29 cellular contexts compared by ENCODE assay signal in the genomic region with DNA sequence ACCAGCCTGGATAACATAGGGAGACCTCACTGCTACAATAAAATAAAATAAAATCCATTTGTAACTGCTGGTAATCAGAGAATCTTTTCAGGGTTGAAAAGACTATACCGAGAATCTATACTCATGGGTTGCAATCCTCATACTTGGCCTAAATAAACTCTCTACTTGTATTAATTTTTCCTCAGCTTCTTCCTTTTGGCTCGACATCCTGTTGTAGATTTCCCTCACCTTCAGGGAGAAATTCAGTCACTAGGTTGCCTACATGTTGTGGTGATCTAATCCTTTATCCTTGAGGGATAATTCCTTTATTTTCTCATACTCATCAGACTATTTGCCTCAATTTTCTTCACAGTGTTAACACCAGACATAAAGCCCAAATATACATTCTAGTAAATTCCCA.
"Had no signal": no experiment of that assay in that cellular context is flagged by ENCODE, and none has a peak within 500 bp of the region (broad histone marks: within the 10 kb centered on the region; RNA-seq: fewer than 3 reads in every experiment).

No MANE protein-coding gene starts in this region.

- H3K27me3 Mint-ChIP-seq: stimulated activated memory B cell treated with anti-CD40 and anti-IgM and Interleukin-4, amounts not matched to agents 10 μg/mL and 1 μg/mL and 100 μg/mL, for 72 hours; stimulated activated naive B cell treated with anti-CD40 and anti-IgM and Interleukin-4, amounts not matched to agents 10 μg/mL and 1 μg/mL and 100 μg/mL, for 72 hours; stimulated activated naive CD8-positive, alpha-beta T cell treated with anti-CD3 and anti-CD28 coated beads, Interleukin-15, amount 100 ng/mL, for 72 hours; stimulated activated naive CD8-positive, alpha-beta T cell treated with anti-CD3 and anti-CD28 coated beads, Interleukin-15, Interleukin-2, amounts not matched to agents 100 ng/mL and 50 ng/mL, for 24 hours; type B pancreatic cell had no signal

- H3K9me3 Mint-ChIP-seq: stimulated activated naive CD8-positive, alpha-beta T cell treated with anti-CD3 and anti-CD28 coated beads, Interleukin-15, Interleukin-2, amounts not matched to agents 100 ng/mL and 50 ng/mL, for 24 hours; type B pancreatic cell had no signal

- H3K4me3 Mint-ChIP-seq: stimulated activated effector memory CD8-positive, alpha-beta T cell treated with anti-CD3 and anti-CD28 coated beads, Interleukin-12 subunit alpha, Interleukin-12 subunit beta, amount 100 ng/mL, for 72 hours; stimulated activated memory B cell treated with anti-CD40 and anti-IgM and Interleukin-4, amounts not matched to agents 10 μg/mL and 1 μg/mL and 100 μg/mL, for 72 hours; stimulated activated naive B cell treated with anti-CD40 and anti-IgM and Interleukin-4, amounts not matched to agents 10 μg/mL and 1 μg/mL and 100 μg/mL, for 72 hours; stimulated activated naive CD8-positive, alpha-beta T cell treated with anti-CD3 and anti-CD28 coated beads, Interleukin-15, amount 100 ng/mL, for 72 hours; stimulated activated naive CD8-positive, alpha-beta T cell treated with anti-CD3 and anti-CD28 coated beads, Interleukin-15, Interleukin-2, amounts not matched to agents 100 ng/mL and 50 ng/mL, for 24 hours; type B pancreatic cell had no signal

- ATAC-seq: stimulated activated effector memory CD8-positive, alpha-beta T cell treated with anti-CD3 and anti-CD28 coated beads, Interleukin-12 subunit alpha, Interleukin-12 subunit beta, amount 100 ng/mL, for 72 hours; stimulated activated memory B cell treated with anti-CD40 and anti-IgM and Interleukin-4, amounts not matched to agents 10 μg/mL and 1 μg/mL and 100 μg/mL, for 72 hours; stimulated activated naive B cell treated with anti-CD40 and anti-IgM and Interleukin-4, amounts not matched to agents 10 μg/mL and 1 μg/mL and 100 μg/mL, for 72 hours; stimulated activated naive CD8-positive, alpha-beta T cell treated with anti-CD3 and anti-CD28 coated beads, Interleukin-15, amount 100 ng/mL, for 72 hours; stimulated activated naive CD8-positive, alpha-beta T cell treated with anti-CD3 and anti-CD28 coated beads, Interleukin-15, Interleukin-2, amounts not matched to agents 100 U/mL and 50 U/mL, for 24 hours had no signal

- H3K4me3 ChIP-seq: stomach, suprapubic skin, testis, thoracic aorta, thyroid gland, tibial artery, tibial nerve, transverse colon, upper lobe of left lung, upper lobe of right lung, uterus, vagina had no signal

- H3K4me1 Mint-ChIP-seq: stimulated activated effector memory CD8-positive, alpha-beta T cell treated with anti-CD3 and anti-CD28 coated beads, Interleukin-12 subunit alpha, Interleukin-12 subunit beta, amount 100 ng/mL, for 72 hours; stimulated activated memory B cell treated with anti-CD40 and anti-IgM and Interleukin-4, amounts not matched to agents 10 μg/mL and 1 μg/mL and 100 μg/mL, for 72 hours; stimulated activated naive B cell treated with anti-CD40 and anti-IgM and Interleukin-4, amounts not matched to agents 10 μg/mL and 1 μg/mL and 100 μg/mL, for 72 hours; stimulated activated naive CD8-positive, alpha-beta T cell treated with anti-CD3 and anti-CD28 coated beads, Interleukin-15, amount 100 ng/mL, for 72 hours had no signal

- H3K4me1 ChIP-seq: stomach, suprapubic skin, testis, thyroid gland, tibial artery, tibial nerve, transverse colon, upper lobe of right lung, uterus, vagina had no signal

- H3K9me3 ChIP-seq: suprapubic skin, testis, thoracic aorta, thyroid gland, tibial artery, transverse colon, upper lobe of left lung, upper lobe of right lung, uterus, vagina had no signal

- H3K27ac Mint-ChIP-seq: stimulated activated effector memory CD8-positive, alpha-beta T cell treated with anti-CD3 and anti-CD28 coated beads, Interleukin-12 subunit alpha, Interleukin-12 subunit beta, amount 100 ng/mL, for 72 hours; stimulated activated memory B cell treated with anti-CD40 and anti-IgM and Interleukin-4, amounts not matched to agents 10 μg/mL and 1 μg/mL and 100 μg/mL, for 72 hours; stimulated activated naive B cell treated with anti-CD40 and anti-IgM and Interleukin-4, amounts not matched to agents 10 μg/mL and 1 μg/mL and 100 μg/mL, for 72 hours; stimulated activated naive CD8-positive, alpha-beta T cell treated with anti-CD3 and anti-CD28 coated beads, Interleukin-15, amount 100 ng/mL, for 72 hours; stimulated activated naive CD8-positive, alpha-beta T cell treated with anti-CD3 and anti-CD28 coated beads, Interleukin-15, Interleukin-2, amounts not matched to agents 100 ng/mL and 50 ng/mL, for 24 hours; type B pancreatic cell had no signal

- DNase-seq: stimulated activated CD4-positive, alpha-beta T cell treated with anti-CD3 and anti-CD28 coated beads, Interleukin-2, amount 100 ng/mL, for 48 hours; stimulated activated CD4-positive, alpha-beta T cell treated with anti-CD3 and anti-CD28 coated beads, Interleukin-4, amount 100 ng/mL, for 1 hour; stimulated activated CD4-positive, alpha-beta T cell treated with anti-CD3 and anti-CD28 coated beads, Interleukin-4, amount 100 ng/mL, for 24 hours; stimulated activated CD4-positive, alpha-beta T cell treated with anti-CD3 and anti-CD28 coated beads, Interleukin-4, amount 100 ng/mL, for 4 hours; stimulated activated CD8-positive, alpha-beta memory T cell treated with anti-CD3 and anti-CD28 coated beads, Interleukin-4, amount 100 ng/mL, for 48 hours; stimulated activated naive B cell treated with anti-CD40 and anti-IgM and Interleukin-4, amounts not matched to agents 10 μg/mL and 1 μg/mL and 100 μg/mL, for 72 hours; stimulated activated naive CD4-positive, alpha-beta T cell; stimulated activated naive CD4-positive, alpha-beta T cell treated with Interleukin-2 at 50 U/mL for 16 hours; stimulated activated naive CD8-positive, alpha-beta T cell treated with anti-CD3 and anti-CD28 coated beads, Interleukin-15, amount 100 ng/mL, for 72 hours; stimulated activated naive CD8-positive, alpha-beta T cell treated with anti-CD3 and anti-CD28 coated beads, Interleukin-15, Interleukin-2, amounts not matched to agents 100 U/mL and 50 U/mL, for 24 hours; stomach; substantia nigra; testis; tibial artery; transverse colon; trophoblast cell; upper lobe of left lung; upper lobe of right lung; uterus had no signal

- H3K36me3 Mint-ChIP-seq: stimulated activated effector memory CD8-positive, alpha-beta T cell treated with anti-CD3 and anti-CD28 coated beads, Interleukin-12 subunit alpha, Interleukin-12 subunit beta, amount 100 ng/mL, for 72 hours; stimulated activated memory B cell treated with anti-CD40 and anti-IgM and Interleukin-4, amounts not matched to agents 10 μg/mL and 1 μg/mL and 100 μg/mL, for 72 hours; stimulated activated naive B cell treated with anti-CD40 and anti-IgM and Interleukin-4, amounts not matched to agents 10 μg/mL and 1 μg/mL and 100 μg/mL, for 72 hours; type B pancreatic cell had no signal

- H3K27me3 ChIP-seq: stomach, suprapubic skin, testis, thyroid gland, tibial artery, tibial nerve, transverse colon, upper lobe of left lung, upper lobe of right lung, uterus, vagina had no signal

- FAIRE-seq: urothelium cell line had no signal

- H3K27ac ChIP-seq: stomach, suprapubic skin, testis, thoracic aorta, tibial artery, tibial nerve, transverse colon, upper lobe of left lung, upper lobe of right lung, uterus, vagina had no signal

- H3K36me3 ChIP-seq: stomach, suprapubic skin, thoracic aorta, thyroid gland, tibial artery, tibial nerve, transverse colon, upper lobe of left lung, upper lobe of right lung, uterus, vagina had no signal
